Comparison of ENCODE assay signal across 1 cellular context in genomic region chr19:21020298-21021227, GRCh38.
A peak's percentile ranks its signal among the peaks of the same experiment; 100 is the strongest.
TF ChIP-seq lines count a peak whose summit lies in the region.

Gene ZNF430, plus strand, starts transcription at chr19:21020657. Its CDS starts 144 bp downstream, at chr19:21020801.

TF ChIP-seq in GM12878, 131 proteins besides CTCF, POLR2A, EP300 and RAD21 (continued from another document):
- TF ChIP-seq, protein P1, sequence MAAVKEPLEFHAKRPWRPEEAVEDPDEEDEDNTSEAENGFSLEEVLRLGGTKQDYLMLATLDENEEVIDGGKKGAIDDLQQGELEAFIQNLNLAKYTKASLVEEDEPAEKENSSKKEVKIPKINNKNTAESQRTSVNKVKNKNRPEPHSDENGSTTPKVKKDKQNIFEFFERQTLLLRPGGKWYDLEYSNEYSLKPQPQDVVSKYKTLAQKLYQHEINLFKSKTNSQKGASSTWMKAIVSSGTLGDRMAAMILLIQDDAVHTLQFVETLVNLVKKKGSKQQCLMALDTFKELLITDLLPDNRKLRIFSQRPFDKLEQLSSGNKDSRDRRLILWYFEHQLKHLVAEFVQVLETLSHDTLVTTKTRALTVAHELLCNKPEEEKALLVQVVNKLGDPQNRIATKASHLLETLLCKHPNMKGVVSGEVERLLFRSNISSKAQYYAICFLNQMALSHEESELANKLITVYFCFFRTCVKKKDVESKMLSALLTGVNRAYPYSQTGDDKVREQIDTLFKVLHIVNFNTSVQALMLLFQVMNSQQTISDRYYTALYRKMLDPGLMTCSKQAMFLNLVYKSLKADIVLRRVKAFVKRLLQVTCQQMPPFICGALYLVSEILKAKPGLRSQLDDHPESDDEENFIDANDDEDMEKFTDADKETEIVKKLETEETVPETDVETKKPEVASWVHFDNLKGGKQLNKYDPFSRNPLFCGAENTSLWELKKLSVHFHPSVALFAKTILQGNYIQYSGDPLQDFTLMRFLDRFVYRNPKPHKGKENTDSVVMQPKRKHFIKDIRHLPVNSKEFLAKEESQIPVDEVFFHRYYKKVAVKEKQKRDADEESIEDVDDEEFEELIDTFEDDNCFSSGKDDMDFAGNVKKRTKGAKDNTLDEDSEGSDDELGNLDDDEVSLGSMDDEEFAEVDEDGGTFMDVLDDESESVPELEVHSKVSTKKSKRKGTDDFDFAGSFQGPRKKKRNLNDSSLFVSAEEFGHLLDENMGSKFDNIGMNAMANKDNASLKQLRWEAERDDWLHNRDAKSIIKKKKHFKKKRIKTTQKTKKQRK (IDR thresholded peaks at IDR 0.05; ENCODE audit: low read depth, low read length), result peak; percentile 43; the same call in 1 of the 2 replicates
- no peak for TF ChIP-seq TARDBP (IDR thresholded peaks at IDR 0.05; ENCODE audit: borderline replicate concordance)
- TF ChIP-seq ZNF24 (IDR thresholded peaks at IDR 0.05), result no peak
- TF ChIP-seq HDAC6 (IDR thresholded peaks at IDR 0.05; ENCODE audit: unreplicated experiment), result no peak
- TF ChIP-seq TCF7 (IDR thresholded peaks at IDR 0.05; ENCODE audit: borderline replicate concordance), result no peak
- no peak for TF ChIP-seq JUNB (IDR thresholded peaks at IDR 0.05)
- no peak for TF ChIP-seq EZH2 (IDR thresholded peaks at IDR 0.05; ENCODE audit: borderline replicate concordance, control insufficient read depth, low read depth, low read length)
- peak; percentile 32; the same call in 1 of the 2 replicates for TF ChIP-seq CREM (IDR thresholded peaks at IDR 0.05; ENCODE audit: low read depth)
- peak; percentile 52; the same call in 1 of the 2 replicates for TF ChIP-seq NBN (IDR thresholded peaks at IDR 0.05)
- TF ChIP-seq ZNF622 (IDR thresholded peaks at IDR 0.05), result no peak
- TF ChIP-seq ATF3 (IDR thresholded peaks at IDR 0.05; ENCODE audit: borderline replicate concordance, extremely low read depth, low read depth, low read length), result no peak
- no peak for TF ChIP-seq SUZ12 (IDR thresholded peaks at IDR 0.05; ENCODE audit: unreplicated experiment)
- TF ChIP-seq, protein P2, sequence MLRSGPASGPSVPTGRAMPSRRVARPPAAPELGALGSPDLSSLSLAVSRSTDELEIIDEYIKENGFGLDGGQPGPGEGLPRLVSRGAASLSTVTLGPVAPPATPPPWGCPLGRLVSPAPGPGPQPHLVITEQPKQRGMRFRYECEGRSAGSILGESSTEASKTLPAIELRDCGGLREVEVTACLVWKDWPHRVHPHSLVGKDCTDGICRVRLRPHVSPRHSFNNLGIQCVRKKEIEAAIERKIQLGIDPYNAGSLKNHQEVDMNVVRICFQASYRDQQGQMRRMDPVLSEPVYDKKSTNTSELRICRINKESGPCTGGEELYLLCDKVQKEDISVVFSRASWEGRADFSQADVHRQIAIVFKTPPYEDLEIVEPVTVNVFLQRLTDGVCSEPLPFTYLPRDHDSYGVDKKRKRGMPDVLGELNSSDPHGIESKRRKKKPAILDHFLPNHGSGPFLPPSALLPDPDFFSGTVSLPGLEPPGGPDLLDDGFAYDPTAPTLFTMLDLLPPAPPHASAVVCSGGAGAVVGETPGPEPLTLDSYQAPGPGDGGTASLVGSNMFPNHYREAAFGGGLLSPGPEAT (IDR thresholded peaks at IDR 0.05; ENCODE audit: low read depth), result peak; percentile 57; the same call in 1 of the 2 replicates
- TF ChIP-seq POLR2AphosphoS5 (IDR thresholded peaks at IDR 0.05; ENCODE audit: low read length), result peak; percentile 97
- no peak for TF ChIP-seq ZNF592 (IDR thresholded peaks at IDR 0.05)
- 0 out of 2 replicates have a peak, but pooled peaks have one; percentile 48 for TF ChIP-seq CREB1 (IDR thresholded peaks at IDR 0.05; ENCODE audit: low read depth)
- TF ChIP-seq, protein P3, sequence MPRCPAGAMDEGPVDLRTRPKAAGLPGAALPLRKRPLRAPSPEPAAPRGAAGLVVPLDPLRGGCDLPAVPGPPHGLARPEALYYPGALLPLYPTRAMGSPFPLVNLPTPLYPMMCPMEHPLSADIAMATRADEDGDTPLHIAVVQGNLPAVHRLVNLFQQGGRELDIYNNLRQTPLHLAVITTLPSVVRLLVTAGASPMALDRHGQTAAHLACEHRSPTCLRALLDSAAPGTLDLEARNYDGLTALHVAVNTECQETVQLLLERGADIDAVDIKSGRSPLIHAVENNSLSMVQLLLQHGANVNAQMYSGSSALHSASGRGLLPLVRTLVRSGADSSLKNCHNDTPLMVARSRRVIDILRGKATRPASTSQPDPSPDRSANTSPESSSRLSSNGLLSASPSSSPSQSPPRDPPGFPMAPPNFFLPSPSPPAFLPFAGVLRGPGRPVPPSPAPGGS (IDR thresholded peaks at IDR 0.05; ENCODE audit: borderline replicate concordance, insufficient read depth, low read depth, low read length, poor library complexity, severe bottlenecking), result no peak
- no peak for TF ChIP-seq RBBP5 (conservative IDR thresholded peaks at IDR 0.05)
- TF ChIP-seq SRF (IDR thresholded peaks at IDR 0.05; ENCODE audit: low read depth in 2 of 2, low read length in 2 of 2), result no peak
- TF ChIP-seq ZNF207 (IDR thresholded peaks at IDR 0.05; ENCODE audit: borderline replicate concordance), result no peak
- TF ChIP-seq ZNF384 (IDR thresholded peaks at IDR 0.05; ENCODE audit: borderline replicate concordance, low read depth, low read length), result no peak
- 0 out of 2 replicates have a peak, but pooled peaks have one; percentile 29 for TF ChIP-seq RUNX3 (IDR thresholded peaks at IDR 0.05; ENCODE audit: low read length)
- TF ChIP-seq, protein P4, sequence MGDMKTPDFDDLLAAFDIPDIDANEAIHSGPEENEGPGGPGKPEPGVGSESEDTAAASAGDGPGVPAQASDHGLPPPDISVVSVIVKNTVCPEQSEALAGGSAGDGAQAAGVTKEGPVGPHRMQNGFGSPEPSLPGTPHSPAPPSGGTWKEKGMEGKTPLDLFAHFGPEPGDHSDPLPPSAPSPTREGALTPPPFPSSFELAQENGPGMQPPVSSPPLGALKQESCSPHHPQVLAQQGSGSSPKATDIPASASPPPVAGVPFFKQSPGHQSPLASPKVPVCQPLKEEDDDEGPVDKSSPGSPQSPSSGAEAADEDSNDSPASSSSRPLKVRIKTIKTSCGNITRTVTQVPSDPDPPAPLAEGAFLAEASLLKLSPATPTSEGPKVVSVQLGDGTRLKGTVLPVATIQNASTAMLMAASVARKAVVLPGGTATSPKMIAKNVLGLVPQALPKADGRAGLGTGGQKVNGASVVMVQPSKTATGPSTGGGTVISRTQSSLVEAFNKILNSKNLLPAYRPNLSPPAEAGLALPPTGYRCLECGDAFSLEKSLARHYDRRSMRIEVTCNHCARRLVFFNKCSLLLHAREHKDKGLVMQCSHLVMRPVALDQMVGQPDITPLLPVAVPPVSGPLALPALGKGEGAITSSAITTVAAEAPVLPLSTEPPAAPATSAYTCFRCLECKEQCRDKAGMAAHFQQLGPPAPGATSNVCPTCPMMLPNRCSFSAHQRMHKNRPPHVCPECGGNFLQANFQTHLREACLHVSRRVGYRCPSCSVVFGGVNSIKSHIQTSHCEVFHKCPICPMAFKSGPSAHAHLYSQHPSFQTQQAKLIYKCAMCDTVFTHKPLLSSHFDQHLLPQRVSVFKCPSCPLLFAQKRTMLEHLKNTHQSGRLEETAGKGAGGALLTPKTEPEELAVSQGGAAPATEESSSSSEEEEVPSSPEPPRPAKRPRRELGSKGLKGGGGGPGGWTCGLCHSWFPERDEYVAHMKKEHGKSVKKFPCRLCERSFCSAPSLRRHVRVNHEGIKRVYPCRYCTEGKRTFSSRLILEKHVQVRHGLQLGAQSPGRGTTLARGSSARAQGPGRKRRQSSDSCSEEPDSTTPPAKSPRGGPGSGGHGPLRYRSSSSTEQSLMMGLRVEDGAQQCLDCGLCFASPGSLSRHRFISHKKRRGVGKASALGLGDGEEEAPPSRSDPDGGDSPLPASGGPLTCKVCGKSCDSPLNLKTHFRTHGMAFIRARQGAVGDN (IDR thresholded peaks at IDR 0.05), result no peak
- 0 out of 2 replicates have a peak, but pooled peaks have one; percentile 14 for TF ChIP-seq CBX5 (IDR thresholded peaks at IDR 0.05; ENCODE audit: low read depth)
- TF ChIP-seq CBX3 (IDR thresholded peaks at IDR 0.05; ENCODE audit: borderline replicate concordance, low read depth), result no peak
- TF ChIP-seq, protein P5, sequence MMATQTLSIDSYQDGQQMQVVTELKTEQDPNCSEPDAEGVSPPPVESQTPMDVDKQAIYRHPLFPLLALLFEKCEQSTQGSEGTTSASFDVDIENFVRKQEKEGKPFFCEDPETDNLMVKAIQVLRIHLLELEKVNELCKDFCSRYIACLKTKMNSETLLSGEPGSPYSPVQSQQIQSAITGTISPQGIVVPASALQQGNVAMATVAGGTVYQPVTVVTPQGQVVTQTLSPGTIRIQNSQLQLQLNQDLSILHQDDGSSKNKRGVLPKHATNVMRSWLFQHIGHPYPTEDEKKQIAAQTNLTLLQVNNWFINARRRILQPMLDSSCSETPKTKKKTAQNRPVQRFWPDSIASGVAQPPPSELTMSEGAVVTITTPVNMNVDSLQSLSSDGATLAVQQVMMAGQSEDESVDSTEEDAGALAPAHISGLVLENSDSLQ (IDR thresholded peaks at IDR 0.05), result peak; percentile 99
- TF ChIP-seq YBX1 (IDR thresholded peaks at IDR 0.05), result no peak
- TF ChIP-seq SUPT20H (IDR thresholded peaks at IDR 0.05; ENCODE audit: borderline replicate concordance, control insufficient read depth, low read depth, low read length), result no peak
- TF ChIP-seq, protein P6, sequence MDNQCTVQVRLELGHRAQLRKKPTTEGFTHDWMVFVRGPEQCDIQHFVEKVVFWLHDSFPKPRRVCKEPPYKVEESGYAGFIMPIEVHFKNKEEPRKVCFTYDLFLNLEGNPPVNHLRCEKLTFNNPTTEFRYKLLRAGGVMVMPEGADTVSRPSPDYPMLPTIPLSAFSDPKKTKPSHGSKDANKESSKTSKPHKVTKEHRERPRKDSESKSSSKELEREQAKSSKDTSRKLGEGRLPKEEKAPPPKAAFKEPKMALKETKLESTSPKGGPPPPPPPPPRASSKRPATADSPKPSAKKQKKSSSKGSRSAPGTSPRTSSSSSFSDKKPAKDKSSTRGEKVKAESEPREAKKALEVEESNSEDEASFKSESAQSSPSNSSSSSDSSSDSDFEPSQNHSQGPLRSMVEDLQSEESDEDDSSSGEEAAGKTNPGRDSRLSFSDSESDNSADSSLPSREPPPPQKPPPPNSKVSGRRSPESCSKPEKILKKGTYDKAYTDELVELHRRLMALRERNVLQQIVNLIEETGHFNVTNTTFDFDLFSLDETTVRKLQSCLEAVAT (IDR thresholded peaks at IDR 0.05), result no peak
- peak; percentile 93 for TF ChIP-seq SIN3A (IDR thresholded peaks at IDR 0.05; ENCODE audit: low read depth, low read length)
TF ChIP-seq in GM12878: peak in this region for 46.
